ENCODE assay signal across 21 cellular contexts in genomic region chr18:8262221-8262620, GRCh38.
"Had no signal": no experiment of that assay in that cellular context is flagged by ENCODE, and none has a peak within 500 bp of the region (broad histone marks: within the 10 kb centered on the region; RNA-seq: fewer than 3 reads in every experiment).

No MANE protein-coding gene starts in this region.

- H3K4me2 ChIP-seq: hepatocyte had no signal

- H3K4me3 Mint-ChIP-seq: activated naive CD8-positive, alpha-beta T cell treated with anti-CD3 and anti-CD28 coated beads for 36 hours; activated T-cell treated with anti-CD3 and anti-CD28 coated beads, Interleukin-2, amount 50 U/mL, for 24 hours; dendritic cell treated with granulocyte-macrophage colony-stimulating factor and Interleukin-4, amounts not matched to agents 40 ng/mL and 50 ng/mL, for 4 days; natural killer cell; stimulated activated effector memory CD8-positive, alpha-beta T cell treated with anti-CD3 and anti-CD28 coated beads, Interleukin-12 subunit alpha, Interleukin-12 subunit beta, amount 100 ng/mL, for 72 hours; stimulated activated naive CD8-positive, alpha-beta T cell treated with anti-CD3 and anti-CD28 coated beads, Interleukin-15, amount 100 ng/mL, for 72 hours had no signal

- H3K36me3 Mint-ChIP-seq: activated naive CD8-positive, alpha-beta T cell treated with anti-CD3 and anti-CD28 coated beads for 36 hours; natural killer cell; stimulated activated effector memory CD8-positive, alpha-beta T cell treated with anti-CD3 and anti-CD28 coated beads, Interleukin-12 subunit alpha, Interleukin-12 subunit beta, amount 100 ng/mL, for 72 hours had no signal

- H3K9me3 ChIP-seq: left lung, suprapubic skin, tibial nerve had no signal

- H2AFZ ChIP-seq: hepatocyte had no signal

- DNase-seq: activated naive CD4-positive, alpha-beta T cell treated with Interleukin-2 at 50 U/mL for 16 hours; activated naive CD8-positive, alpha-beta T cell treated with anti-CD3 and anti-CD28 coated beads for 36 hours; activated T-cell treated with anti-CD3 and anti-CD28 coated beads, Interleukin-2, amount 50 U/mL, for 24 hours; effector CD4-positive, alpha-beta T cell; foreskin keratinocyte; kidney glomerular epithelial cell; left lung; natural killer cell; occipital lobe; posterior cingulate gyrus; small intestine; stimulated activated CD4-positive, alpha-beta T cell treated with anti-CD3 and anti-CD28 coated beads, Interleukin-2, amount 100 ng/mL, for 24 hours; stimulated activated naive CD8-positive, alpha-beta T cell treated with anti-CD3 and anti-CD28 coated beads, Interleukin-15, amount 100 ng/mL, for 72 hours; T-helper 9 cell had no signal

- H3K27ac ChIP-seq: foreskin keratinocyte, hepatocyte, left lung, suprapubic skin, tibial nerve had no signal

- H3K4me1 ChIP-seq: foreskin keratinocyte, left lung, tibial nerve had no signal

- H3K36me3 ChIP-seq: left lung, suprapubic skin had no signal

- H3K27me3 ChIP-seq: foreskin keratinocyte, hepatocyte, left lung, suprapubic skin, tibial nerve had no signal

- H3K27ac Mint-ChIP-seq: activated naive CD8-positive, alpha-beta T cell treated with anti-CD3 and anti-CD28 coated beads for 36 hours; activated T-cell treated with anti-CD3 and anti-CD28 coated beads, Interleukin-2, amount 50 U/mL, for 24 hours; activated T-helper 2 cell treated with anti-CD3 and anti-CD28 coated beads, Interferon-gamma antibody, Interleukin-2, Interleukin-4, amounts not matched to agents 10 μg/mL and 5 μg/mL and 100 μg/mL, durations not matched to agents 14 hours and 24 hours and 36 hours; dendritic cell treated with granulocyte-macrophage colony-stimulating factor and Interleukin-4, amounts not matched to agents 40 ng/mL and 50 ng/mL, for 4 days; natural killer cell; stimulated activated effector memory CD8-positive, alpha-beta T cell treated with anti-CD3 and anti-CD28 coated beads, Interleukin-12 subunit alpha, Interleukin-12 subunit beta, amount 100 ng/mL, for 72 hours had no signal

- H3K9me3 Mint-ChIP-seq: activated naive CD8-positive, alpha-beta T cell treated with anti-CD3 and anti-CD28 coated beads for 36 hours; activated T-cell treated with anti-CD3 and anti-CD28 coated beads, Interleukin-2, amount 50 U/mL, for 24 hours; activated T-helper 2 cell treated with anti-CD3 and anti-CD28 coated beads, Interferon-gamma antibody, Interleukin-2, Interleukin-4, amounts not matched to agents 10 μg/mL and 5 μg/mL and 100 μg/mL, durations not matched to agents 14 hours and 24 hours and 36 hours; dendritic cell treated with granulocyte-macrophage colony-stimulating factor and Interleukin-4, amounts not matched to agents 40 ng/mL and 50 ng/mL, for 4 days; stimulated activated effector memory CD8-positive, alpha-beta T cell treated with anti-CD3 and anti-CD28 coated beads, Interleukin-12 subunit alpha, Interleukin-12 subunit beta, amount 100 ng/mL, for 72 hours; stimulated activated naive CD8-positive, alpha-beta T cell treated with anti-CD3 and anti-CD28 coated beads, Interleukin-15, amount 100 ng/mL, for 72 hours had no signal

- H3K4me1 Mint-ChIP-seq: activated naive CD8-positive, alpha-beta T cell treated with anti-CD3 and anti-CD28 coated beads for 36 hours; natural killer cell; stimulated activated effector memory CD8-positive, alpha-beta T cell treated with anti-CD3 and anti-CD28 coated beads, Interleukin-12 subunit alpha, Interleukin-12 subunit beta, amount 100 ng/mL, for 72 hours; stimulated activated naive CD8-positive, alpha-beta T cell treated with anti-CD3 and anti-CD28 coated beads, Interleukin-15, amount 100 ng/mL, for 72 hours had no signal

- H3K27me3 Mint-ChIP-seq: activated naive CD8-positive, alpha-beta T cell treated with anti-CD3 and anti-CD28 coated beads for 36 hours; activated T-cell treated with anti-CD3 and anti-CD28 coated beads, Interleukin-2, amount 50 U/mL, for 24 hours; stimulated activated naive CD8-positive, alpha-beta T cell treated with anti-CD3 and anti-CD28 coated beads, Interleukin-15, amount 100 ng/mL, for 72 hours had no signal

- H3K4me3 ChIP-seq: hepatocyte, left lung, lung, suprapubic skin, tibial nerve had no signal

- H3K79me2 ChIP-seq: hepatocyte had no signal
